In genomic region chr10:12067336-12067735, GRCh38 we compare ENCODE assay signal across 1 cellular context.
TF ChIP-seq lines count a peak whose summit lies in the region.

No MANE protein-coding gene starts in this region.

TF ChIP-seq in H1, 55 proteins besides CTCF, POLR2A, EP300 and RAD21:
- no peak for TF ChIP-seq SIX5 (IDR thresholded peaks at IDR 0.05; ENCODE audit: low read depth, low read length)
